Comparison of ENCODE assay signal across 2 cellular contexts in the genomic region with DNA sequence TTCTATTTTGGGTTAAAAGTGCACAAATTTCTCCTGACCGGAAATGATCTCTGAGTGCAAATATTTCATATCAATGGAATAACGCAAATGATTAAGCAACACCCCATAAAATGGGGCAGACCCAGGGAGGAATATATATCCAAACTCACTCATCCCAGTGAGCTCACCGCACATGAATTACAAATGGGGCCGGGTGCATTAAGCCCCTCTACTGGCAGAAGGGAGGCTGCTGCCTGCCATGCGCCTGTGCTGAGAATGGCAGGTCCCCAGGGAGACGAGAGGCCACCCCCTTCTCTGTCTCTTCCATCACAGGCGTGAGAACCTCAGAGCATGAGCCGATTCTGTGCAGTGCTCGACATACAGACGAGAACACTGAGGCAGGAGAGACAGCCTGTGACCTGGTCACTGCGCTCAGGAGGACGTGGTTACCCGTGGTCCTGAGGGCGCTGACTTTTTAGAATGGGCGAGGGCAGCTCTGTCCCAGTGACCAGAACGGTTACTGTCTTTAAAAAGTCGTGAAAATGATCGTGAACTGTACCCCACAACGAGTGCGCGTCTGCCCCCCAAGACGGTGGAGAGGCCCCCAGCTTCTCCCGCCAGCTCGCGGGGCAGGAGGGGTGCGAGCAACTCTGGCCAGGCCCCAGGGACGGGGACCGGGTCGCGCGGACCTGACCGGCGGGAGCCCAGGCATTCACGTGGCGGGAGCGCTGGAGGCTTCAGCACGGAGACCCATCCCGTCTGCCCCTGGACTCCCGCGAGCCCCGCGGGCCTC.
A peak's percentile ranks its signal among the peaks of the same experiment; 100 is the strongest.
TF ChIP-seq lines count a peak whose summit lies in the region.

No MANE protein-coding gene starts in this region.

TF ChIP-seq in WTC11, 78 proteins besides CTCF, POLR2A, EP300 and RAD21:
- TF ChIP-seq, protein P1, sequence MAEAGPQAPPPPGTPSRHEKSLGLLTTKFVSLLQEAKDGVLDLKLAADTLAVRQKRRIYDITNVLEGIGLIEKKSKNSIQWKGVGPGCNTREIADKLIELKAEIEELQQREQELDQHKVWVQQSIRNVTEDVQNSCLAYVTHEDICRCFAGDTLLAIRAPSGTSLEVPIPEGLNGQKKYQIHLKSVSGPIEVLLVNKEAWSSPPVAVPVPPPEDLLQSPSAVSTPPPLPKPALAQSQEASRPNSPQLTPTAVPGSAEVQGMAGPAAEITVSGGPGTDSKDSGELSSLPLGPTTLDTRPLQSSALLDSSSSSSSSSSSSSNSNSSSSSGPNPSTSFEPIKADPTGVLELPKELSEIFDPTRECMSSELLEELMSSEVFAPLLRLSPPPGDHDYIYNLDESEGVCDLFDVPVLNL (CRISPR knock-in tag; IDR thresholded peaks at IDR 0.05; ENCODE audit: borderline replicate concordance, low read depth): 0 out of 2 replicates have a peak, but pooled peaks have one; percentile 60
- TF ChIP-seq, protein P2, sequence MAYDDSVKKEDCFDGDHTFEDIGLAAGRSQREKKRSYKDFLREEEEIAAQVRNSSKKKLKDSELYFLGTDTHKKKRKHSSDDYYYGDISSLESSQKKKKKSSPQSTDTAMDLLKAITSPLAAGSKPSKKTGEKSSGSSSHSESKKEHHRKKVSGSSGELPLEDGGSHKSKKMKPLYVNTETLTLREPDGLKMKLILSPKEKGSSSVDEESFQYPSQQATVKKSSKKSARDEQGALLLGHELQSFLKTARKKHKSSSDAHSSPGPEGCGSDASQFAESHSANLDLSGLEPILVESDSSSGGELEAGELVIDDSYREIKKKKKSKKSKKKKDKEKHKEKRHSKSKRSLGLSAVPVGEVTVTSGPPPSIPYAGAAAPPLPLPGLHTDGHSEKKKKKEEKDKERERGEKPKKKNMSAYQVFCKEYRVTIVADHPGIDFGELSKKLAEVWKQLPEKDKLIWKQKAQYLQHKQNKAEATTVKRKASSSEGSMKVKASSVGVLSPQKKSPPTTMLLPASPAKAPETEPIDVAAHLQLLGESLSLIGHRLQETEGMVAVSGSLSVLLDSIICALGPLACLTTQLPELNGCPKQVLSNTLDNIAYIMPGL (CRISPR knock-in tag; IDR thresholded peaks at IDR 0.05): 0 out of 2 replicates have a peak, but pooled peaks have one; percentile 54

TF ChIP-seq in GM12878, 131 proteins besides CTCF, POLR2A, EP300 and RAD21 (continued from another document):
- TF ChIP-seq, protein P3, sequence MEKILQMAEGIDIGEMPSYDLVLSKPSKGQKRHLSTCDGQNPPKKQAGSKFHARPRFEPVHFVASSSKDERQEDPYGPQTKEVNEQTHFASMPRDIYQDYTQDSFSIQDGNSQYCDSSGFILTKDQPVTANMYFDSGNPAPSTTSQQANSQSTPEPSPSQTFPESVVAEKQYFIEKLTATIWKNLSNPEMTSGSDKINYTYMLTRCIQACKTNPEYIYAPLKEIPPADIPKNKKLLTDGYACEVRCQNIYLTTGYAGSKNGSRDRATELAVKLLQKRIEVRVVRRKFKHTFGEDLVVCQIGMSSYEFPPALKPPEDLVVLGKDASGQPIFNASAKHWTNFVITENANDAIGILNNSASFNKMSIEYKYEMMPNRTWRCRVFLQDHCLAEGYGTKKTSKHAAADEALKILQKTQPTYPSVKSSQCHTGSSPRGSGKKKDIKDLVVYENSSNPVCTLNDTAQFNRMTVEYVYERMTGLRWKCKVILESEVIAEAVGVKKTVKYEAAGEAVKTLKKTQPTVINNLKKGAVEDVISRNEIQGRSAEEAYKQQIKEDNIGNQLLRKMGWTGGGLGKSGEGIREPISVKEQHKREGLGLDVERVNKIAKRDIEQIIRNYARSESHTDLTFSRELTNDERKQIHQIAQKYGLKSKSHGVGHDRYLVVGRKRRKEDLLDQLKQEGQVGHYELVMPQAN (conservative IDR thresholded peaks at IDR 0.05): peak; percentile 66; the same call in 1 of the 2 replicates
TF ChIP-seq in GM12878: peak in this region for 3; not testable (repeated sequence) for 128.
